In genomic region chr6:43247115-43247999, GRCh38 we compare ENCODE assay signal across 2 cellular contexts.
TF ChIP-seq lines count a peak whose summit lies in the region.

No MANE protein-coding gene starts in this region.

TF ChIP-seq in GM23338, 12 proteins besides CTCF, POLR2A, EP300 and RAD21:
- peak; percentile 98 for TF ChIP-seq ETS1 (IDR thresholded peaks at IDR 0.05)
- TF ChIP-seq EZH2phosphoT487 (IDR thresholded peaks at IDR 0.05; ENCODE audit: unreplicated experiment) = no peak
- peak; percentile 7 for TF ChIP-seq POLR2AphosphoS5 (IDR thresholded peaks at IDR 0.05; ENCODE audit: low read depth)
- no peak for TF ChIP-seq STAT1 (IDR thresholded peaks at IDR 0.05; ENCODE audit: unreplicated experiment)
- no peak for TF ChIP-seq NANOG (IDR thresholded peaks at IDR 0.05; ENCODE audit: borderline replicate concordance)
- no peak for TF ChIP-seq ZNF331 (CRISPR knock-in tag; IDR thresholded peaks at IDR 0.05; ENCODE audit: low read depth)
- no peak for TF ChIP-seq REST (IDR thresholded peaks at IDR 0.05; ENCODE audit: unreplicated experiment)
- TF ChIP-seq ZNF462 (CRISPR knock-in tag; IDR thresholded peaks at IDR 0.05) = no peak
- TF ChIP-seq JUNB (IDR thresholded peaks at IDR 0.05; ENCODE audit: unreplicated experiment) = no peak
- TF ChIP-seq CREB1 (CRISPR knock-in tag; IDR thresholded peaks at IDR 0.05; ENCODE audit: low read depth) = peak; percentile 31; the same call in 1 of the 2 replicates

TF ChIP-seq in SK-N-SH, 30 proteins besides CTCF, POLR2A, EP300 and RAD21:
- TF ChIP-seq TAF1 (IDR thresholded peaks at IDR 0.05; ENCODE audit: borderline replicate concordance, low read depth, low read length) = no peak
- no peak for TF ChIP-seq PBX3 (IDR thresholded peaks at IDR 0.05)
- no peak for TF ChIP-seq RXRA (IDR thresholded peaks at IDR 0.05; ENCODE audit: borderline replicate concordance, low read depth)
- TF ChIP-seq CHD2 (IDR thresholded peaks at IDR 0.05; ENCODE audit: low read length, partially characterized antibody) = peak; percentile 66
- no peak for TF ChIP-seq ZBTB33 (IDR thresholded peaks at IDR 0.05; ENCODE audit: borderline replicate concordance, low read depth)
- no peak for TF ChIP-seq REST (IDR thresholded peaks at IDR 0.05; ENCODE audit: low read depth, low read length)
- TF ChIP-seq FOXM1 (IDR thresholded peaks at IDR 0.05; ENCODE audit: low read depth) = no peak
- TF ChIP-seq GABPA (IDR thresholded peaks at IDR 0.05; ENCODE audit: low read depth) = peak; percentile 61
- no peak for TF ChIP-seq EZH2phosphoT487 (IDR thresholded peaks at IDR 0.05; ENCODE audit: borderline replicate concordance, low read depth)
